In genomic region chr11:110027627-110028371, GRCh38 we compare ENCODE assay signal across 13 cellular contexts.
DNase-seq lines count a peak whose midpoint lies in the region; ATAC-seq and TF ChIP-seq lines count a peak whose summit lies in the region.
"Had no signal": no experiment of that assay in that cellular context is flagged by ENCODE, and none has a peak within 500 bp of the region (broad histone marks: within the 10 kb centered on the region; RNA-seq: fewer than 3 reads in every experiment).

No MANE protein-coding gene starts in this region.

- no peaks in the 10 kb centered on the region for H3K36me3 Mint-ChIP-seq in activated B cell treated with CpG ODN at 0.5 μM for 24 hours (ENCODE audit: low read depth)

- TF ChIP-seq CTCF in activated B cell treated with CpG ODN at 0.5 μM for 24 hours (IDR thresholded peaks at IDR 0.05), result no peak

- intact Hi-C loops in activated B cell treated with CpG ODN at 0.5 μM for 24 hours (cut with micrococcal nuclease), result loop anchor here (1.0 to 10.0 kb wide), 8 partner anchors 27 to 1357 kb away; partner anchors contain the start of genes FDX1 and ZC3H12C

- POLR2A ChIA-PET in activated B cell treated with CpG ODN at 0.5 μM for 24 hours (lab: Charles Lee), result interaction anchor here (1.0 to 1.6 kb wide), 3 partner anchors 20 to 43 kb away, joined by 4 read pairs; no protein-coding TSS in a partner anchor

- CTCF ChIA-PET in activated B cell treated with CpG ODN at 0.5 μM for 24 hours (lab: Charles Lee), result no interaction called here

- ATAC-seq in GM19328 (IDR thresholded peaks at IDR 0.05; ENCODE audit: unreplicated experiment) (peak; percentile 43), HG02798 (IDR thresholded peaks at IDR 0.05; ENCODE audit: poor library complexity, unreplicated experiment) (peak; percentile 39), activated B cell treated with CpG ODN at 0.5 μM for 24 hours (ENCODE audit: low read depth) (no peak)

- peak overlapping the region; percentile 21 for H3K4me3 Mint-ChIP-seq in activated B cell treated with CpG ODN at 0.5 μM for 24 hours
- H3K4me3 Mint-ChIP-seq: T-helper 2 cell treated with Interferon-gamma antibody and Interleukin-4, amounts not matched to agents 5 μg/mL and 100 μg/mL, for 36 hours had no signal

- no peak for DNase-seq in activated B cell treated with CpG ODN at 0.5 μM for 24 hours
- DNase-seq in COLO829 (ENCODE audit: low spot score), result no peak
- no peak for DNase-seq in DMS79 (lab: John Stamatoyannopoulos, UW)
- DNase-seq in activated CD4-positive, alpha-beta T cell treated with anti-CD3 and anti-CD28 coated beads, Interleukin-2, amount 50 U/mL, for 4 hours, result no peak
- DNase-seq in middle frontal gyrus (ENCODE audit: extremely low spot score, low spot score), result no peak
- DNase-seq: DND-41, NCI-H226, transverse colon had no signal

- H3K27me3 Mint-ChIP-seq in activated B cell treated with CpG ODN at 0.5 μM for 24 hours, result peaks cover 36% of the 10 kb centered on the region

- H3K4me3 ChIP-seq in GM08714 (ENCODE audit: low read length), result peak overlapping the region; percentile 26; the same call in 1 of the 2 replicates
- H3K4me3 ChIP-seq: adrenal gland, transverse colon had no signal

- H3K9me3 Mint-ChIP-seq in activated B cell treated with CpG ODN at 0.5 μM for 24 hours, result peaks cover 17% of the 10 kb centered on the region

- H3K27ac Mint-ChIP-seq in activated B cell treated with CpG ODN at 0.5 μM for 24 hours, result peak overlapping the region; percentile 59
- H3K27ac Mint-ChIP-seq: T-helper 2 cell treated with Interferon-gamma antibody and Interleukin-4, amounts not matched to agents 5 μg/mL and 100 μg/mL, for 36 hours had no signal

- H3K4me1 Mint-ChIP-seq in activated B cell treated with CpG ODN at 0.5 μM for 24 hours, result peaks cover 30% of the 10 kb centered on the region
